In genomic region chr6:127119361-127120108, GRCh38 we compare ENCODE assay signal across 8 cellular contexts.
DNase-seq lines count a peak whose midpoint lies in the region; ATAC-seq, FAIRE-seq and TF ChIP-seq lines count a peak whose summit lies in the region.

No MANE protein-coding gene starts in this region.

- no peaks in the 10 kb centered on the region for H3K9me3 Mint-ChIP-seq in memory B cell

- H3K27me3 Mint-ChIP-seq in memory B cell: peaks cover 27% of the 10 kb centered on the region

- H3K36me3 Mint-ChIP-seq in memory B cell: no peaks in the 10 kb centered on the region

- peak overlapping the region; percentile 56 for H3K4me3 ChIP-seq in GM06990 (replicated peaks; ENCODE audit: low read depth, low read length)

- no peak for FAIRE-seq in urothelium cell line (lab: Jason Lieb, UNC)

- H3K36me3 ChIP-seq in GM06990 (ENCODE audit: control insufficient read depth, insufficient read depth, low read length): no peaks in the 10 kb centered on the region

- DNase-seq in GM06990 (ENCODE audit: extremely low read depth, insufficient read length): peak; percentile 59
- peak; percentile 28 for DNase-seq in NCI-H1105 (lab: John Stamatoyannopoulos, UW)
- peak; percentile 36 for DNase-seq in cerebellar cortex (ENCODE audit: low spot score)
- DNase-seq in memory B cell (ENCODE audit: low spot score in 2 of 2): peak in 1 of 2 donors; percentile 18
- DNase-seq in urothelium cell line (ENCODE audit: low spot score): peak; percentile 20
- no peak for DNase-seq in NCI-H187 (lab: John Stamatoyannopoulos, UW)
- no peak for DNase-seq in DMS79 treated with DMSO at 0.1 percent for 48 hours (lab: John Stamatoyannopoulos, UW)

- H3K4me1 Mint-ChIP-seq in memory B cell: peaks cover 22% of the 10 kb centered on the region

- ATAC-seq in GM21529 (IDR thresholded peaks at IDR 0.05; ENCODE audit: unreplicated experiment) (peak; percentile 44), memory B cell (ENCODE audit: low read depth) (peak; percentile 50)

- peak overlapping the region; percentile 83 for H3K4me3 Mint-ChIP-seq in memory B cell

- H3K27me3 ChIP-seq in GM06990 (replicated peaks; ENCODE audit: control insufficient read depth, insufficient read depth, low read length): peaks cover 4% of the 10 kb centered on the region; the same call in 1 of the 2 replicates

- no peak overlapping the region for H3K27ac Mint-ChIP-seq in memory B cell

- TF ChIP-seq CTCF in GM06990 (IDR thresholded peaks at IDR 0.05; ENCODE audit: insufficient read depth, low read length, poor library complexity, severe bottlenecking): no peak

Comparison
In these comparisons a context has a peak if more than half of its experiments do, and no peak if none do; other contexts are left out.
1. DNase-seq: peak in GM06990 (single experiment), NCI-H1105 (single experiment), cerebellar cortex (single experiment) and urothelium cell line (single experiment); none in NCI-H187 (0 of 2) and DMS79 treated with DMSO at 0.1 percent for 48 hours (single experiment).